8 cellular contexts compared by ENCODE assay signal in the genomic region with DNA sequence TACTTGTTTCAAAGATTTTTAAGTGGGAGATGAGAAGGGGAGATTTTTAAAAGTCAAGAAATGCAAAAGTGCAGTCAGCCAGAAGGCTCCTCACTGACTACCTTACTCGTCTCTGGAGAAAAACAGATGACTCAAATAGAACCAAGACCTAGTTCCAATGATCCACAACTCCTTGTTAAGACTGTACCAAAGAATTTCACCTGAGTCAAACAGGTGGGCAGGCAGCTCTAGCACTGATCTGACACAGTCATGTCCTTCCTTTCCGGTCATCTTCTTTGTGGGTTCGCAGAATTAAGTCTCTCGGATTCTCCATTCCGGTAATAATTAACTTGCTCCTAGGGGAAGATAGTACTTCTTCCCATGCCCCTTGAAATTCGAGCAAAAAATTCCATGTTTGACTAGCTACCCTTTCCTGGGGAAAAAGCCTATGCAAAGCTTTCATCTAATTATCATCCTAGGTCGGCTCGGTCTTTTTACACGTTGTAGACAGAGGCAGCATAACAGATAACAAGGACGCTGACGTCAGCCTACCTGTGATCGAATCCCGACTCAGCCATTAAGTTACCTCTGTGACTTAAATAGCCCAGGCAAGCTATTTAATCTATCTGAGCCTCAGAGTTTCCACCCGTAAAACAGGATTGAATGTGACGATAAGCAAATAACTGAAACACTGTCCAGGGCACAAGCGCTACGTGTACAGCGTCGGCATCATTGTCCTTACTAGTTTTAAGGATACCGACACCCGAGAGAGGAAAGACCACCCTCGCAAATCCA. TPM values are rescaled to one million over a fixed set of nuclear protein-coding genes. Genes with fewer than 3 reads are reported as not detected.
DNase-seq lines count a peak whose midpoint lies in the region; ATAC-seq and TF ChIP-seq lines count a peak whose summit lies in the region.

No MANE protein-coding gene starts in this region.

- H3K27me3 ChIP-seq in HAP-1 (ENCODE audit: low read depth) (0 out of 2 replicates have a peak, but pooled peaks cover 2% of the 10 kb centered on the region), brain microvascular endothelial cell (replicated peaks) (no peaks in the 10 kb centered on the region), kidney epithelial cell (ENCODE audit: control insufficient read depth, insufficient read depth, low read length) (no peaks in the 10 kb centered on the region)

- TF ChIP-seq CTCF in brain microvascular endothelial cell (IDR thresholded peaks at IDR 0.05; ENCODE audit: low read depth, low read length, missing control alignments) (no peak), kidney epithelial cell (IDR thresholded peaks at IDR 0.05; ENCODE audit: insufficient read depth, low read length, poor library complexity, severe bottlenecking) (no peak)

- H3K27ac ChIP-seq in brain microvascular endothelial cell: peak overlapping the region; percentile 93

- DNase-seq in Ammon's horn (ENCODE audit: low spot score) (peak; percentile 29), HAP-1 (ENCODE audit: low spot score in 2 of 2) (peak in 1 of 2 experiments; percentile 32), T follicular helper cell (ENCODE audit: low read depth) (peak; percentile 67), brain microvascular endothelial cell (peak; percentile 34), kidney epithelial cell (ENCODE audit: low read depth) (no peak)
- DNase-seq in stimulated activated CD4-positive, alpha-beta T cell treated with anti-CD3 and anti-CD28 coated beads, Interleukin-4, amount 100 ng/mL, for 24 hours: peak; percentile 55

- ATAC-seq in GM18868 (IDR thresholded peaks at IDR 0.05; ENCODE audit: unreplicated experiment) (no peak), HG03196 (IDR thresholded peaks at IDR 0.05; ENCODE audit: unreplicated experiment) (no peak)

- H3K4me3 ChIP-seq in HAP-1: peak overlapping the region; percentile 80
- peak overlapping the region; percentile 94 for H3K4me3 ChIP-seq in brain microvascular endothelial cell (ENCODE audit: low read depth, low read length)
- peak overlapping the region; percentile 76 for H3K4me3 ChIP-seq in kidney epithelial cell (ENCODE audit: low read depth, low read length)

- in situ Hi-C loops in HAP-1 (cut with MboI; ENCODE audit: low sequenced_read_pairs): no loop called here
- in situ Hi-C loops in brain microvascular endothelial cell (cut with HindIII; ENCODE audit: low pct_ligation_motif_present, low sequenced_read_pairs): no loop called here

- H3K36me3 ChIP-seq in HAP-1 (replicated peaks) (peaks cover 30% of the 10 kb centered on the region), brain microvascular endothelial cell (replicated peaks) (no peaks in the 10 kb centered on the region), kidney epithelial cell (ENCODE audit: control insufficient read depth, insufficient read depth, low read length) (no peaks in the 10 kb centered on the region)

- peaks cover 16% of the 10 kb centered on the region for H3K4me1 ChIP-seq in HAP-1

- H3K9me3 ChIP-seq in HAP-1: no peaks in the 10 kb centered on the region

RNA-seq across cellular contexts. Expression of a gene that starts 0.7 kb away (rescaled TPM):
- 58.4 and 67.5 TPM in 2 replicates for total RNA-seq in kidney epithelial cell

RNA-seq across cellular contexts. Expression of a gene that starts 9.0 kb away (rescaled TPM):
- total RNA-seq in kidney epithelial cell: 31.3 and 39.2 TPM in 2 replicates

RNA-seq across cellular contexts. Expression of a gene that starts 44.5 kb away (rescaled TPM):
- total RNA-seq in kidney epithelial cell: 0.04 and 0.27 TPM in 2 replicates

RNA-seq across cellular contexts. Expression of a gene that starts 44.7 kb away (rescaled TPM):
- 2.5 and 3.3 TPM in 2 replicates for total RNA-seq in kidney epithelial cell
